ENCODE assay signal across 23 cellular contexts in the genomic region with DNA sequence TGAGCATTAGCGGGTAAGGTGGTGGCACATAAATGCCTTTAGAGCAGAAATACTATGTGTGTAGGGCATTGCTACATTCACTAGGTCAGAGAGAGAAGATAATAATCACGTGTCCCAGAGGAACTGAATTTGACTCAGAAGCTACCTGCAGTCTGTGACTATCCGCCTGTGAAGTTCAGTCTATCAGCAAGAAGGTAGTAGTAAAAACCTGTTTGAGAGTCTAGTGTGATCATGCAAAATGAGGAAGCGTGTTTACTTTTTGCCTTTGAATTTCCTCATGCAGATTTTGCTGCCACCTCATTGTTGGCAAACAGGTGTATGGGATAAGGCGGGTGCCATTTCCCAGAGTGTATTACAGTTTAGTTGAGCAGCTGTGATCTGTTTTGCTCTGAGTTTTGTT.
DNase-seq lines count a peak whose midpoint lies in the region; ATAC-seq and TF ChIP-seq lines count a peak whose summit lies in the region.
"Had no signal": no experiment of that assay in that cellular context is flagged by ENCODE, and none has a peak within 500 bp of the region (broad histone marks: within the 10 kb centered on the region; RNA-seq: fewer than 3 reads in every experiment).

No MANE protein-coding gene starts in this region.

- no peak overlapping the region for H3K27ac ChIP-seq in DOHH2 (ENCODE audit: low read depth, low read length)
- H3K27ac ChIP-seq in OCI-LY1 (ENCODE audit: low read depth, low read length, poor library complexity, severe bottlenecking), result no peak overlapping the region
- H3K27ac ChIP-seq: C4-2B, dorsolateral prefrontal cortex, left ventricle myocardium inferior, neutrophil, psoas muscle, thyroid gland had no signal

- H3K27me3 ChIP-seq in DOHH2 (ENCODE audit: control insufficient read depth, low read length) (no peaks in the 10 kb centered on the region), OCI-LY1 (ENCODE audit: insufficient read depth, low read length) (no peaks in the 10 kb centered on the region)
- H3K27me3 ChIP-seq: dorsolateral prefrontal cortex, neutrophil, thyroid gland had no signal

- no peak overlapping the region for H3K9ac ChIP-seq in OCI-LY1 (ENCODE audit: low read length)

- H3K36me3 ChIP-seq in DOHH2 (ENCODE audit: control insufficient read depth, low read length) (no peaks in the 10 kb centered on the region), OCI-LY1 (ENCODE audit: insufficient read depth, low read length) (no peaks in the 10 kb centered on the region)
- H3K36me3 ChIP-seq: left ventricle myocardium inferior, neutrophil, thyroid gland had no signal

- no peak for TF ChIP-seq CTCF in DOHH2 (IDR thresholded peaks at IDR 0.05; ENCODE audit: low read depth, low read length, poor library complexity, severe bottlenecking)
- TF ChIP-seq CTCF in OCI-LY1 (IDR thresholded peaks at IDR 0.05; ENCODE audit: low read length), result no peak
- no peak for TF ChIP-seq CTCF in chondrocyte (IDR thresholded peaks at IDR 0.05)

- intact Hi-C loops in activated T-helper 1 cell treated with anti-CD3 and anti-CD28 coated beads, Interleukin-12 subunit alpha, Interleukin-12 subunit beta, Interleukin-2, Interleukin-4 antibody, amounts not matched to agents 30 ng/mL and 10 ng/mL and 1 ng/mL, durations not matched to agents 14 hours and 24 hours and 36 hours (cut with micrococcal nuclease), result no loop called here

- no peaks in the 10 kb centered on the region for H4K20me1 ChIP-seq in DOHH2 (ENCODE audit: control insufficient read depth, insufficient read depth, low read depth, low read length)
- H4K20me1 ChIP-seq in OCI-LY1 (ENCODE audit: insufficient read depth, low read length), result no peaks in the 10 kb centered on the region

- H3K27me3 Mint-ChIP-seq in chondrocyte (ENCODE audit: low read depth), result peaks cover under 1% of the 10 kb centered on the region
- H3K27me3 Mint-ChIP-seq in activated T-helper 1 cell treated with anti-CD3 and anti-CD28 coated beads, Interleukin-12 subunit alpha, Interleukin-12 subunit beta, Interleukin-2, Interleukin-4 antibody, amounts not matched to agents 30 ng/mL and 10 ng/mL and 1 ng/mL, durations not matched to agents 14 hours and 24 hours and 36 hours (ENCODE audit: insufficient read depth), result no peaks in the 10 kb centered on the region
- H3K27me3 Mint-ChIP-seq: activated CD4-positive, alpha-beta T cell treated with anti-CD3 and anti-CD28 coated beads for 36 hours; stimulated activated naive CD8-positive, alpha-beta T cell treated with anti-CD3 and anti-CD28 coated beads, Interleukin-15, Interleukin-2, amounts not matched to agents 100 ng/mL and 50 ng/mL, for 24 hours had no signal

- H3K9me3 ChIP-seq in DOHH2 (ENCODE audit: control insufficient read depth, insufficient read depth, low read length), result no peaks in the 10 kb centered on the region
- H3K9me3 ChIP-seq in OCI-LY1 (ENCODE audit: low read length), result no peaks in the 10 kb centered on the region
- H3K9me3 ChIP-seq: left ventricle myocardium inferior, neutrophil, psoas muscle, thyroid gland had no signal

- no peak overlapping the region for H2AFZ ChIP-seq in OCI-LY1 (ENCODE audit: low read length)

- H3K4me1 ChIP-seq in DOHH2 (ENCODE audit: control insufficient read depth, low read length), result peaks cover 8% of the 10 kb centered on the region
- no peaks in the 10 kb centered on the region for H3K4me1 ChIP-seq in OCI-LY1 (ENCODE audit: insufficient read depth, low read length, severe bottlenecking)
- H3K4me1 ChIP-seq: left ventricle myocardium inferior, psoas muscle, thyroid gland had no signal

- H3K4me3 ChIP-seq in DOHH2 (ENCODE audit: low read length) (no peak overlapping the region), OCI-LY1 (ENCODE audit: low read depth, low read length, poor library complexity, severe bottlenecking) (no peak overlapping the region)
- H3K4me3 ChIP-seq: dorsolateral prefrontal cortex, left ventricle myocardium inferior, psoas muscle, thyroid gland had no signal

- no peak overlapping the region for H3K4me3 Mint-ChIP-seq in chondrocyte (ENCODE audit: unreplicated experiment)
- H3K4me3 Mint-ChIP-seq in activated T-helper 1 cell treated with anti-CD3 and anti-CD28 coated beads, Interleukin-12 subunit alpha, Interleukin-12 subunit beta, Interleukin-2, Interleukin-4 antibody, amounts not matched to agents 30 ng/mL and 10 ng/mL and 1 ng/mL, durations not matched to agents 14 hours and 24 hours and 36 hours, result no peak overlapping the region
- H3K4me3 Mint-ChIP-seq: activated CD4-positive, alpha-beta T cell treated with anti-CD3 and anti-CD28 coated beads for 36 hours; stimulated activated naive CD8-positive, alpha-beta T cell treated with anti-CD3 and anti-CD28 coated beads, Interleukin-15, Interleukin-2, amounts not matched to agents 100 ng/mL and 50 ng/mL, for 24 hours had no signal

- DNase-seq in germinal center (ENCODE audit: low spot score) (peak; percentile 5), chondrocyte (ENCODE audit: low spot score) (no peak), GM03348 (ENCODE audit: low spot score) (no peak), NCI-H1436 treated with DMSO at 0.1 percent for 48 hours (lab: John Stamatoyannopoulos, UW) (no peak)
- no peak for DNase-seq in activated T-helper 1 cell treated with anti-CD3 and anti-CD28 coated beads, Interleukin-12 subunit alpha, Interleukin-12 subunit beta, Interleukin-2, Interleukin-4 antibody, amounts not matched to agents 30 ng/mL and 10 ng/mL and 1 ng/mL, durations not matched to agents 14 hours and 24 hours and 36 hours (ENCODE audit: low spot score)
- DNase-seq: activated CD4-positive, alpha-beta T cell treated with anti-CD3 and anti-CD28 coated beads for 36 hours; cerebellar nuclear complex; dorsolateral prefrontal cortex; GOT3; left ventricle myocardium inferior; NCI-H1092 treated with DMSO at 0.1 percent for 48 hours; NCI-H2107; OCI-M1; psoas muscle; T-helper 2 cell; thyroid gland had no signal

- H3F3A ChIP-seq in DOHH2 (ENCODE audit: control insufficient read depth, insufficient read depth), result no peaks in the 10 kb centered on the region
- H3F3A ChIP-seq in OCI-LY1 (ENCODE audit: insufficient read depth, low read length), result no peaks in the 10 kb centered on the region

- no peak overlapping the region for H3K27ac Mint-ChIP-seq in chondrocyte (ENCODE audit: unreplicated experiment)
- H3K27ac Mint-ChIP-seq in activated T-helper 1 cell treated with anti-CD3 and anti-CD28 coated beads, Interleukin-12 subunit alpha, Interleukin-12 subunit beta, Interleukin-2, Interleukin-4 antibody, amounts not matched to agents 30 ng/mL and 10 ng/mL and 1 ng/mL, durations not matched to agents 14 hours and 24 hours and 36 hours, result no peak overlapping the region
- H3K27ac Mint-ChIP-seq: activated CD4-positive, alpha-beta T cell treated with anti-CD3 and anti-CD28 coated beads for 36 hours; stimulated activated naive CD8-positive, alpha-beta T cell treated with anti-CD3 and anti-CD28 coated beads, Interleukin-15, Interleukin-2, amounts not matched to agents 100 ng/mL and 50 ng/mL, for 24 hours had no signal

- peak; percentile 52 for ATAC-seq in GM18867 (IDR thresholded peaks at IDR 0.05; ENCODE audit: unreplicated experiment)
- ATAC-seq: activated CD4-positive, alpha-beta T cell treated with anti-CD3 and anti-CD28 coated beads for 36 hours; HepG2; psoas muscle had no signal

- peak overlapping the region; percentile 30 for H3K4me2 ChIP-seq in DOHH2 (ENCODE audit: low read length)
- peak overlapping the region; percentile 12; the same call in 1 of the 2 replicates for H3K4me2 ChIP-seq in OCI-LY1 (ENCODE audit: low read length)

- H3K79me2 ChIP-seq in DOHH2 (ENCODE audit: control insufficient read depth, low read length) (no peaks in the 10 kb centered on the region), OCI-LY1 (ENCODE audit: insufficient read depth, low read length) (no peaks in the 10 kb centered on the region)

- H3K36me3 Mint-ChIP-seq in chondrocyte (ENCODE audit: low read depth), result no peaks in the 10 kb centered on the region
- H3K36me3 Mint-ChIP-seq in activated T-helper 1 cell treated with anti-CD3 and anti-CD28 coated beads, Interleukin-12 subunit alpha, Interleukin-12 subunit beta, Interleukin-2, Interleukin-4 antibody, amounts not matched to agents 30 ng/mL and 10 ng/mL and 1 ng/mL, durations not matched to agents 14 hours and 24 hours and 36 hours (ENCODE audit: low read depth), result no peaks in the 10 kb centered on the region

- no peaks in the 10 kb centered on the region for H3K9me3 Mint-ChIP-seq in chondrocyte (ENCODE audit: low read depth)
- H3K9me3 Mint-ChIP-seq in activated T-helper 1 cell treated with anti-CD3 and anti-CD28 coated beads, Interleukin-12 subunit alpha, Interleukin-12 subunit beta, Interleukin-2, Interleukin-4 antibody, amounts not matched to agents 30 ng/mL and 10 ng/mL and 1 ng/mL, durations not matched to agents 14 hours and 24 hours and 36 hours, result no peaks in the 10 kb centered on the region
- H3K9me3 Mint-ChIP-seq: stimulated activated naive CD8-positive, alpha-beta T cell treated with anti-CD3 and anti-CD28 coated beads, Interleukin-15, Interleukin-2, amounts not matched to agents 100 ng/mL and 50 ng/mL, for 24 hours had no signal

- H3K9me2 ChIP-seq in DOHH2 (replicated peaks; ENCODE audit: control insufficient read depth, low read length) (no peaks in the 10 kb centered on the region), OCI-LY1 (ENCODE audit: low read depth, low read length) (no peaks in the 10 kb centered on the region)

- H3K4me1 Mint-ChIP-seq in chondrocyte (ENCODE audit: low read depth), result no peaks in the 10 kb centered on the region
- H3K4me1 Mint-ChIP-seq in activated T-helper 1 cell treated with anti-CD3 and anti-CD28 coated beads, Interleukin-12 subunit alpha, Interleukin-12 subunit beta, Interleukin-2, Interleukin-4 antibody, amounts not matched to agents 30 ng/mL and 10 ng/mL and 1 ng/mL, durations not matched to agents 14 hours and 24 hours and 36 hours (ENCODE audit: low read depth), result no peaks in the 10 kb centered on the region
- H3K4me1 Mint-ChIP-seq: activated CD4-positive, alpha-beta T cell treated with anti-CD3 and anti-CD28 coated beads for 36 hours had no signal
